12 cellular contexts compared by ENCODE assay signal in genomic region chr2:221758076-221758475, GRCh38.
"Had no signal": no experiment of that assay in that cellular context is flagged by ENCODE, and none has a peak within 500 bp of the region (broad histone marks: within the 10 kb centered on the region; RNA-seq: fewer than 3 reads in every experiment).

No MANE protein-coding gene starts in this region.

- H3K4me3 ChIP-seq: ascending aorta, testis, upper lobe of right lung had no signal

- DNase-seq: activated CD4-positive, alpha-beta T cell treated with anti-CD3 and anti-CD28 coated beads, Interleukin-2, amount 10 ng/mL, durations not matched to agents 24 days and 14 days; activated CD8-positive, alpha-beta memory T cell treated with anti-CD3 and anti-CD28 coated beads for 24 hours; activated naive CD4-positive, alpha-beta T cell treated with Interleukin-2 at 50 U/mL for 16 hours; activated naive CD8-positive, alpha-beta T cell treated with anti-CD3 and anti-CD28 coated beads, Interleukin-2, amount 50 U/mL, for 24 hours; hypothalamus; kidney glomerular epithelial cell; mesendoderm; stimulated activated CD4-positive, alpha-beta T cell treated with anti-CD3 and anti-CD28 coated beads, Interleukin-2, amount 100 ng/mL, for 48 hours; testis; upper lobe of right lung had no signal

- H3K27ac ChIP-seq: ascending aorta, testis, upper lobe of right lung had no signal

- ATAC-seq: activated naive CD8-positive, alpha-beta T cell treated with anti-CD3 and anti-CD28 coated beads, Interleukin-2, amount 50 U/mL, for 24 hours; esophagus mucosa; upper lobe of right lung had no signal

- H3K4me1 ChIP-seq: ascending aorta, testis, upper lobe of right lung had no signal

- H3K36me3 ChIP-seq: ascending aorta, upper lobe of right lung had no signal

- H3K27me3 ChIP-seq: ascending aorta, testis, upper lobe of right lung had no signal

- H3K9me3 ChIP-seq: ascending aorta, testis, upper lobe of right lung had no signal
